ENCODE assay signal across 17 cellular contexts in the genomic region with DNA sequence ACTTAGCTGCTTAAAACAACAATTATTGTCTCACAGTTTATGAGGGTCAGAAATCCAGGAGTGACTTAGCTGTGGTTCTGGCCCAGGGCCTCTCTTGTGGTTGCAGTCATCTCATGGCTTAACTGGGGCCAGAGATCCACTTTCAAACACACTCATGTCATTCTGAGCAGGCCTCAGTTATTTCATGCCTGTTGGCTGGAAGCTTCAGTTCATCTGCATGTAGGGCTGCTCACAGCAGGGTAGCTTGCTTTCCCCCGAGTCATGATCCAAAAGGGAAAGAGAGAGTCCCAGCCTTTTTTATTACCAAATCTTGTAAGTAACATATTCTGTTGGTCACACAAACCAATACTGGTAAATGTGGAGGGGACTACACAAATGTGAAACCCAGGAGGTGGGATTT.
DNase-seq lines count a peak whose midpoint lies in the region; ATAC-seq and TF ChIP-seq lines count a peak whose summit lies in the region.
"Had no signal": no experiment of that assay in that cellular context is flagged by ENCODE, and none has a peak within 500 bp of the region (broad histone marks: within the 10 kb centered on the region; RNA-seq: fewer than 3 reads in every experiment).

No MANE protein-coding gene starts in this region.

- intact Hi-C loops in activated CD4-positive, alpha-beta memory T cell treated with anti-CD3 and anti-CD28 coated beads for 36 hours (cut with micrococcal nuclease) = no loop called here

- DNase-seq in GM04503 (ENCODE audit: low read depth) = peak; percentile 16
- DNase-seq in T-cell = no peak
- peak; percentile 4 for DNase-seq in fibroblast of pulmonary artery (ENCODE audit: low read depth)
- DNase-seq in activated CD4-positive, alpha-beta memory T cell treated with anti-CD3 and anti-CD28 coated beads for 36 hours = no peak
- no peak for DNase-seq in NCI-H2081 treated with DMSO at 0.1 percent for 48 hours (lab: John Stamatoyannopoulos, UW)
- no peak for DNase-seq in NCI-H82 (lab: John Stamatoyannopoulos, UW)
- DNase-seq: activated CD4-positive, alpha-beta T cell treated with anti-CD3 and anti-CD28 coated beads, Interleukin-2, amount 10 ng/mL, durations not matched to agents 7 days and 5 days; dorsolateral prefrontal cortex; mucosa of descending colon; NCI-H510A treated with DMSO at 0.1 percent for 48 hours; pancreas; RPMI8226 had no signal

- POLR2A ChIA-PET in T-cell (lab: Charles Lee) = no interaction called here
- POLR2A ChIA-PET in activated CD4-positive, alpha-beta memory T cell treated with anti-CD3 and anti-CD28 coated beads for 36 hours (lab: Charles Lee) = no interaction called here

- peak overlapping the region; percentile 55 for H3K27ac ChIP-seq in 22Rv1
- H3K27ac ChIP-seq: ascending aorta, dorsolateral prefrontal cortex, gastroesophageal sphincter, pancreas, suprapubic skin had no signal

- H3K27ac Mint-ChIP-seq in T-cell = peak overlapping the region; percentile 13 to 15
- H3K27ac Mint-ChIP-seq in activated CD4-positive, alpha-beta memory T cell treated with anti-CD3 and anti-CD28 coated beads for 36 hours = no peak overlapping the region
- H3K27ac Mint-ChIP-seq: activated CD4-positive, alpha-beta T cell treated with anti-CD3 and anti-CD28 coated beads, Interleukin-2, amount 10 ng/mL, durations not matched to agents 7 days and 5 days had no signal

- H3K9me3 Mint-ChIP-seq in T-cell = peaks cover 0 to 4% (median 0%) of the 10 kb centered on the region in 3 donors
- H3K9me3 Mint-ChIP-seq in activated CD4-positive, alpha-beta memory T cell treated with anti-CD3 and anti-CD28 coated beads for 36 hours = no peaks in the 10 kb centered on the region

- H3K27me3 Mint-ChIP-seq in T-cell = no peaks in the 10 kb centered on the region
- no peaks in the 10 kb centered on the region for H3K27me3 Mint-ChIP-seq in activated CD4-positive, alpha-beta memory T cell treated with anti-CD3 and anti-CD28 coated beads for 36 hours
- H3K27me3 Mint-ChIP-seq: activated CD4-positive, alpha-beta T cell treated with anti-CD3 and anti-CD28 coated beads, Interleukin-2, amount 10 ng/mL, durations not matched to agents 7 days and 5 days had no signal

- no peak overlapping the region for H3K4me3 Mint-ChIP-seq in T-cell
- no peak overlapping the region for H3K4me3 Mint-ChIP-seq in activated CD4-positive, alpha-beta memory T cell treated with anti-CD3 and anti-CD28 coated beads for 36 hours
- H3K4me3 Mint-ChIP-seq: activated CD4-positive, alpha-beta T cell treated with anti-CD3 and anti-CD28 coated beads, Interleukin-2, amount 10 ng/mL, durations not matched to agents 7 days and 5 days had no signal

- H3K36me3 Mint-ChIP-seq in T-cell = peaks cover 10% of the 10 kb centered on the region
- H3K36me3 Mint-ChIP-seq in activated CD4-positive, alpha-beta memory T cell treated with anti-CD3 and anti-CD28 coated beads for 36 hours = peaks cover 1% of the 10 kb centered on the region

- peaks cover 16 to 24% (median 21%) of the 10 kb centered on the region in 3 donors for H3K4me1 Mint-ChIP-seq in T-cell
- peaks cover 8% of the 10 kb centered on the region for H3K4me1 Mint-ChIP-seq in activated CD4-positive, alpha-beta memory T cell treated with anti-CD3 and anti-CD28 coated beads for 36 hours (ENCODE audit: low read depth)

- no peak overlapping the region for H3K4me3 ChIP-seq in fibroblast of pulmonary artery (replicated peaks; ENCODE audit: low read depth, low read length)
- H3K4me3 ChIP-seq: ascending aorta, dorsolateral prefrontal cortex, gastroesophageal sphincter, mucosa of descending colon, pancreas, suprapubic skin had no signal

- CTCF ChIA-PET in T-cell (lab: Charles Lee) = no interaction called here
- CTCF ChIA-PET in activated CD4-positive, alpha-beta memory T cell treated with anti-CD3 and anti-CD28 coated beads for 36 hours (lab: Charles Lee) = no interaction called here

- no peak for ATAC-seq in T-cell (replicated peaks in 1 of 4)
- no peak for ATAC-seq in HG03108 (IDR thresholded peaks at IDR 0.05; ENCODE audit: unreplicated experiment)
- ATAC-seq: gastroesophageal sphincter, mucosa of descending colon, pancreas had no signal

- TF ChIP-seq CTCF in 22Rv1 (IDR thresholded peaks at IDR 0.05) (no peak), fibroblast of pulmonary artery (IDR thresholded peaks at IDR 0.05; ENCODE audit: low read length, missing control alignments) (no peak)

Comparison
In these comparisons a context has a peak if more than half of its experiments do, and no peak if none do; other contexts are left out.
1. DNase-seq: peak in GM04503 (single experiment) and fibroblast of pulmonary artery (single experiment); none in T-cell (0 of 34), activated CD4-positive, alpha-beta memory T cell treated with anti-CD3 and anti-CD28 coated beads for 36 hours (single experiment), NCI-H2081 treated with DMSO at 0.1 percent for 48 hours (single experiment) and NCI-H82 (single experiment).